10 cellular contexts compared by ENCODE assay signal in genomic region chr11:128738942-128739341, GRCh38. TPM values are rescaled to one million over a fixed set of nuclear protein-coding genes. Genes with fewer than 3 reads are reported as not detected.
DNase-seq lines count a peak whose midpoint lies in the region; ATAC-seq and TF ChIP-seq lines count a peak whose summit lies in the region.
"Had no signal": no experiment of that assay in that cellular context is flagged by ENCODE, and none has a peak within 500 bp of the region (broad histone marks: within the 10 kb centered on the region; RNA-seq: fewer than 3 reads in every experiment).

No MANE protein-coding gene starts in this region.

- intact Hi-C loops in Caco-2 (cut with micrococcal nuclease; ENCODE audit: unreplicated experiment) (no loop called here), A673 (cut with micrococcal nuclease; ENCODE audit: unreplicated experiment) (no loop called here)

- peaks cover 39% of the 10 kb centered on the region for H3K4me1 ChIP-seq in Caco-2
- H3K4me1 ChIP-seq in A673 (ENCODE audit: insufficient read depth, low read length, poor library complexity, severe bottlenecking) = no peaks in the 10 kb centered on the region
- no peaks in the 10 kb centered on the region for H3K4me1 ChIP-seq in hepatocyte (ENCODE audit: insufficient read depth)
- H3K4me1 ChIP-seq: gastroesophageal sphincter had no signal

- no peaks in the 10 kb centered on the region for H3K9me3 Mint-ChIP-seq in Caco-2 (ENCODE audit: unreplicated experiment)
- no peaks in the 10 kb centered on the region for H3K9me3 Mint-ChIP-seq in activated CD4-positive, alpha-beta memory T cell treated with anti-CD3 and anti-CD28 coated beads, Interleukin-2, amount 10 ng/mL, durations not matched to agents 7 days and 5 days
- H3K9me3 Mint-ChIP-seq in naive thymus-derived CD8-positive, alpha-beta T cell = no peaks in the 10 kb centered on the region
- H3K9me3 Mint-ChIP-seq: endodermal cell, neural crest cell had no signal

- no peaks in the 10 kb centered on the region for H3K9me2 ChIP-seq in hepatocyte (replicated peaks; ENCODE audit: insufficient read depth)

- ATAC-seq in naive thymus-derived CD8-positive, alpha-beta T cell = peak; percentile 61 to 66
- ATAC-seq: gastroesophageal sphincter had no signal

- no peak overlapping the region for H3K27ac ChIP-seq in A673 (ENCODE audit: low read depth, low read length, poor library complexity, severe bottlenecking)
- H3K27ac ChIP-seq in hepatocyte = no peak overlapping the region
- H3K27ac ChIP-seq: gastroesophageal sphincter had no signal

- H4K20me1 ChIP-seq in hepatocyte (ENCODE audit: insufficient read depth, poor library complexity, severe bottlenecking) = no peaks in the 10 kb centered on the region

- H3K27me3 Mint-ChIP-seq in Caco-2 (ENCODE audit: insufficient read depth, unreplicated experiment) = no peaks in the 10 kb centered on the region
- no peaks in the 10 kb centered on the region for H3K27me3 Mint-ChIP-seq in activated CD4-positive, alpha-beta memory T cell treated with anti-CD3 and anti-CD28 coated beads, Interleukin-2, amount 10 ng/mL, durations not matched to agents 7 days and 5 days
- no peaks in the 10 kb centered on the region for H3K27me3 Mint-ChIP-seq in naive thymus-derived CD8-positive, alpha-beta T cell

- peak overlapping the region; percentile 80 for H3K27ac Mint-ChIP-seq in Caco-2 (ENCODE audit: unreplicated experiment)
- peak overlapping the region; percentile 77 for H3K27ac Mint-ChIP-seq in activated CD4-positive, alpha-beta memory T cell treated with anti-CD3 and anti-CD28 coated beads, Interleukin-2, amount 10 ng/mL, durations not matched to agents 7 days and 5 days
- H3K27ac Mint-ChIP-seq in naive thymus-derived CD8-positive, alpha-beta T cell = peak overlapping the region; percentile 89 to 97 (median 95)
- H3K27ac Mint-ChIP-seq: endodermal cell had no signal

- WGBS in hepatocyte (ENCODE audit: low lambda C conversion rate, missing lambda C conversion rate) = 5% methylated on average over 4 of the region's 4 CpGs

- H3K79me2 ChIP-seq in hepatocyte = no peaks in the 10 kb centered on the region

- peaks cover 18% of the 10 kb centered on the region for H3K4me1 Mint-ChIP-seq in Caco-2 (ENCODE audit: low read depth, unreplicated experiment)
- H3K4me1 Mint-ChIP-seq in activated CD4-positive, alpha-beta memory T cell treated with anti-CD3 and anti-CD28 coated beads, Interleukin-2, amount 10 ng/mL, durations not matched to agents 7 days and 5 days = peaks cover 71% of the 10 kb centered on the region
- peaks cover 40 to 97% (median 93%) of the 10 kb centered on the region in 4 donors for H3K4me1 Mint-ChIP-seq in naive thymus-derived CD8-positive, alpha-beta T cell

- no peak overlapping the region for H3K4me2 ChIP-seq in hepatocyte

- no peak overlapping the region for H3K4me3 ChIP-seq in Caco-2 (ENCODE audit: low read depth, low read length)
- H3K4me3 ChIP-seq in Jurkat, Clone E6-1 (ENCODE audit: low read length) = peak overlapping the region; percentile 36
- H3K4me3 ChIP-seq in A673 (ENCODE audit: low read depth, low read length, poor library complexity, severe bottlenecking) = no peak overlapping the region
- no peak overlapping the region for H3K4me3 ChIP-seq in hepatocyte
- H3K4me3 ChIP-seq: gastroesophageal sphincter had no signal

- POLR2A ChIA-PET in Caco-2 (lab: Charles Lee) = no interaction called here
- POLR2A ChIA-PET in activated CD4-positive, alpha-beta memory T cell treated with anti-CD3 and anti-CD28 coated beads, Interleukin-2, amount 10 ng/mL, durations not matched to agents 7 days and 5 days (lab: Charles Lee) = interaction anchor here (0.7 to 16.6 kb wide), 10 partner anchors 12 to 449 kb away, joined by 3 to 196 read pairs (median 4); no protein-coding TSS in a partner anchor
- POLR2A ChIA-PET in naive thymus-derived CD8-positive, alpha-beta T cell (lab: Charles Lee) = interaction anchor here (1.1 to 6.3 kb wide), 6 partner anchors 11 to 53 kb away, joined by 3 to 81 read pairs (median 9); partner anchors contain the start of gene FLI1
- POLR2A ChIA-PET in A673 (lab: Charles Lee; ENCODE audit: low non-redundant PET) = no interaction called here

- H3K27me3 ChIP-seq in Caco-2 (replicated peaks; ENCODE audit: control insufficient read depth, insufficient read depth, low read length) (no peaks in the 10 kb centered on the region), A673 (replicated peaks; ENCODE audit: insufficient read depth, low read depth, low read length, poor library complexity) (peaks cover 34% of the 10 kb centered on the region), hepatocyte (peaks cover 5% of the 10 kb centered on the region)
- H3K27me3 ChIP-seq: gastroesophageal sphincter had no signal

- no TSS peak for BruUV-seq in Caco-2 (replicated peaks; lab: Mats Ljungman, UMichigan)
- no TSS peak for BruUV-seq in A673 (replicated peaks; lab: Mats Ljungman, UMichigan)

- peak overlapping the region; percentile 58 for H3K4me3 Mint-ChIP-seq in Caco-2 (ENCODE audit: unreplicated experiment)
- H3K4me3 Mint-ChIP-seq in activated CD4-positive, alpha-beta memory T cell treated with anti-CD3 and anti-CD28 coated beads, Interleukin-2, amount 10 ng/mL, durations not matched to agents 7 days and 5 days = peak overlapping the region; percentile 19
- peak overlapping the region; percentile 69 to 87 (median 83) for H3K4me3 Mint-ChIP-seq in naive thymus-derived CD8-positive, alpha-beta T cell
- H3K4me3 Mint-ChIP-seq: endodermal cell, neural crest cell had no signal

- no peaks in the 10 kb centered on the region for H3K36me3 Mint-ChIP-seq in Caco-2 (ENCODE audit: insufficient read depth, unreplicated experiment)
- H3K36me3 Mint-ChIP-seq in activated CD4-positive, alpha-beta memory T cell treated with anti-CD3 and anti-CD28 coated beads, Interleukin-2, amount 10 ng/mL, durations not matched to agents 7 days and 5 days (ENCODE audit: low read depth) = peaks cover 59% of the 10 kb centered on the region
- peaks cover 0 to 20% (median under 1%) of the 10 kb centered on the region in 3 donors for H3K36me3 Mint-ChIP-seq in naive thymus-derived CD8-positive, alpha-beta T cell

- H2AFZ ChIP-seq in hepatocyte = no peak overlapping the region

- H3K36me3 ChIP-seq in Caco-2 (ENCODE audit: control insufficient read depth, insufficient read depth, low read length) (no peaks in the 10 kb centered on the region), A673 (ENCODE audit: insufficient read depth, low read length, poor library complexity, severe bottlenecking) (no peaks in the 10 kb centered on the region), hepatocyte (replicated peaks; ENCODE audit: insufficient read depth, low read depth) (no peaks in the 10 kb centered on the region)
- H3K36me3 ChIP-seq: gastroesophageal sphincter had no signal

- no peak for TF ChIP-seq CTCF in Caco-2 (IDR thresholded peaks at IDR 0.05; ENCODE audit: insufficient read depth in 1 of 2, low read depth in 1 of 2, low read length in 1 of 2, severe bottlenecking in 1 of 2, unreplicated experiment in 1 of 2)
- TF ChIP-seq CTCF in A673 (conservative IDR thresholded peaks at IDR 0.05; ENCODE audit: low read depth, low read length) = no peak
- TF ChIP-seq CTCF in hepatocyte (IDR thresholded peaks at IDR 0.05; ENCODE audit: poor library complexity) = no peak

- DNase-seq in Caco-2 (peak; percentile 47 to 73), NCI-H774 (lab: John Stamatoyannopoulos, UW) (no peak), A673 (ENCODE audit: low spot score) (no peak), hepatocyte (ENCODE audit: low spot score) (no peak)
- DNase-seq in Jurkat, Clone E6-1 (ENCODE audit: low read depth, low spot score) = peak; percentile 97
- DNase-seq in activated CD4-positive, alpha-beta memory T cell treated with anti-CD3 and anti-CD28 coated beads, Interleukin-2, amount 10 ng/mL, durations not matched to agents 7 days and 5 days = no peak
- peak in 3 of 10 donors; percentile 24 to 44 (median 44) for DNase-seq in naive thymus-derived CD8-positive, alpha-beta T cell
- DNase-seq: endodermal cell had no signal

- CTCF ChIA-PET in Caco-2 (lab: Charles Lee) (interaction anchor here (0.6 kb wide), 1 partner anchor 1103 kb away, joined by 6 read pairs; no protein-coding TSS in a partner anchor), A673 (lab: Charles Lee) (no interaction called here)
- CTCF ChIA-PET in activated CD4-positive, alpha-beta memory T cell treated with anti-CD3 and anti-CD28 coated beads, Interleukin-2, amount 10 ng/mL, durations not matched to agents 7 days and 5 days (lab: Charles Lee) = interaction anchor here (0.9 to 3.0 kb wide), 5 partner anchors 14 to 567 kb away, joined by 3 to 14 read pairs (median 4); no protein-coding TSS in a partner anchor

- H3K9me3 ChIP-seq in Caco-2 (peaks cover 6% of the 10 kb centered on the region; the same call in 1 of the 2 replicates), A673 (ENCODE audit: low read depth, low read length, poor library complexity, severe bottlenecking) (no peaks in the 10 kb centered on the region), hepatocyte (ENCODE audit: low read depth) (no peaks in the 10 kb centered on the region)
- H3K9me3 ChIP-seq: gastroesophageal sphincter had no signal

RNA-seq across cellular contexts. Expression of gene FLI1, which starts 45.1 kb away (rescaled TPM):
- not detected in 2 replicates for total RNA-seq in Caco-2 (2022)
- 61.1 TPM for polyA plus RNA-seq in Jurkat, Clone E6-1 (2012; ENCODE audit: insufficient read depth, insufficient read length)
- 100 to 1,000 TPM; 133 to 139 TPM for total RNA-seq in activated CD4-positive, alpha-beta memory T cell treated with anti-CD3 and anti-CD28 coated beads, Interleukin-2, amount 10 ng/mL, durations not matched to agents 7 days and 5 days
- 10 to 100 TPM; 87.7 to 87.9 TPM for total RNA-seq in naive thymus-derived CD8-positive, alpha-beta T cell
- 10 to 100 TPM; 54.9 to 64.5 (median 58.7) TPM for polyA plus RNA-seq in naive thymus-derived CD8-positive, alpha-beta T cell
- 51.9 and 56.1 TPM in 2 replicates for total RNA-seq in A673 (2021)
- total RNA-seq in hepatocyte = 3.7 and 8.5 TPM in 2 replicates
- 1.4 and 2.4 TPM in 2 replicates for polyA plus RNA-seq in hepatocyte

Comparison
In these comparisons a context has a peak if more than half of its experiments do, and no peak if none do; other contexts are left out.
1. DNase-seq: peak in Caco-2 (2 of 2) and Jurkat, Clone E6-1 (single experiment); none in activated CD4-positive, alpha-beta memory T cell treated with anti-CD3 and anti-CD28 coated beads, Interleukin-2, amount 10 ng/mL, durations not matched to agents 7 days and 5 days (single experiment), NCI-H774 (single experiment), A673 (single experiment) and hepatocyte (single experiment).
2. H3K4me3 Mint-ChIP-seq: peak in every context shown above with its lines; median percentile 83 in naive thymus-derived CD8-positive, alpha-beta T cell; 58 in Caco-2; 19 in activated CD4-positive, alpha-beta memory T cell treated with anti-CD3 and anti-CD28 coated beads, Interleukin-2, amount 10 ng/mL, durations not matched to agents 7 days and 5 days.
3. POLR2A ChIA-PET loops: an anchor here in activated CD4-positive, alpha-beta memory T cell treated with anti-CD3 and anti-CD28 coated beads, Interleukin-2, amount 10 ng/mL, durations not matched to agents 7 days and 5 days (0.7 to 16.6 kb wide) and naive thymus-derived CD8-positive, alpha-beta T cell (1.1 to 6.3 kb wide); none called in Caco-2 and A673.
4. Peak in every context shown above with its lines, with median percentiles within 50 percentile points of each other: H3K27ac Mint-ChIP-seq.